In genomic region chr1:218616681-218617080, GRCh38 we compare ENCODE assay signal across 19 cellular contexts.
"Had no signal": no experiment of that assay in that cellular context is flagged by ENCODE, and none has a peak within 500 bp of the region (broad histone marks: within the 10 kb centered on the region; RNA-seq: fewer than 3 reads in every experiment).

No MANE protein-coding gene starts in this region.

- H3K9me3 ChIP-seq: thyroid gland had no signal

- DNase-seq: activated CD4-positive, CD25-positive, alpha-beta regulatory T cell treated with anti-CD3 and anti-CD28 coated beads, Interleukin-2, amount 50 U/mL, for 72 hours; activated CD8-positive, alpha-beta memory T cell treated with anti-CD3 and anti-CD28 coated beads for 24 hours; activated CD8-positive, alpha-beta memory T cell treated with anti-CD3 and anti-CD28 coated beads, Interleukin-2, amount 50 U/mL, for 48 hours; activated effector memory CD4-positive, alpha-beta T cell treated with Interleukin-2 at 50 U/mL for 16 hours; activated T-cell treated with anti-CD3 and anti-CD28 coated beads, Interleukin-2, amount 50 U/mL, for 48 hours; effector CD8-positive, alpha-beta T cell; heart left ventricle; left lung; nephron progenitor cell; nucleus accumbens; retina; stimulated activated CD8-positive, alpha-beta memory T cell treated with anti-CD3 and anti-CD28 coated beads, Interleukin-4, amount 100 ng/mL, for 48 hours; stimulated activated naive CD4-positive, alpha-beta T cell; thyroid gland had no signal

- H3K4me3 Mint-ChIP-seq: activated naive CD4-positive, alpha-beta T cell treated with anti-CD3 and anti-CD28 coated beads, Interleukin-2, amount 50 U/mL, for 24 hours; brain; mesothelial cell of epicardium; nephron progenitor cell had no signal

- H3K27me3 ChIP-seq: esophagus muscularis mucosa, heart left ventricle, left lung, thyroid gland had no signal

- H3K36me3 ChIP-seq: esophagus muscularis mucosa, heart left ventricle, left lung, thyroid gland had no signal

- H3K4me1 Mint-ChIP-seq: activated naive CD4-positive, alpha-beta T cell treated with anti-CD3 and anti-CD28 coated beads, Interleukin-2, amount 50 U/mL, for 24 hours; brain; nephron progenitor cell had no signal

- H3K9me3 Mint-ChIP-seq: activated naive CD4-positive, alpha-beta T cell treated with anti-CD3 and anti-CD28 coated beads, Interleukin-2, amount 50 U/mL, for 24 hours had no signal

- H3K4me3 ChIP-seq: esophagus muscularis mucosa, heart left ventricle, left lung, thyroid gland had no signal

- H3K27me3 Mint-ChIP-seq: activated naive CD4-positive, alpha-beta T cell treated with anti-CD3 and anti-CD28 coated beads, Interleukin-2, amount 50 U/mL, for 24 hours had no signal

- H3K36me3 Mint-ChIP-seq: activated naive CD4-positive, alpha-beta T cell treated with anti-CD3 and anti-CD28 coated beads, Interleukin-2, amount 50 U/mL, for 24 hours; brain; mesothelial cell of epicardium had no signal

- H3K4me1 ChIP-seq: heart left ventricle, thyroid gland had no signal

- H3K27ac ChIP-seq: esophagus muscularis mucosa, heart left ventricle, left lung, thyroid gland, VCaP had no signal

- H3K27ac Mint-ChIP-seq: activated naive CD4-positive, alpha-beta T cell treated with anti-CD3 and anti-CD28 coated beads, Interleukin-2, amount 50 U/mL, for 24 hours; brain; mesothelial cell of epicardium; nephron progenitor cell had no signal
